Comparison of ENCODE assay signal across 22 cellular contexts in the genomic region with DNA sequence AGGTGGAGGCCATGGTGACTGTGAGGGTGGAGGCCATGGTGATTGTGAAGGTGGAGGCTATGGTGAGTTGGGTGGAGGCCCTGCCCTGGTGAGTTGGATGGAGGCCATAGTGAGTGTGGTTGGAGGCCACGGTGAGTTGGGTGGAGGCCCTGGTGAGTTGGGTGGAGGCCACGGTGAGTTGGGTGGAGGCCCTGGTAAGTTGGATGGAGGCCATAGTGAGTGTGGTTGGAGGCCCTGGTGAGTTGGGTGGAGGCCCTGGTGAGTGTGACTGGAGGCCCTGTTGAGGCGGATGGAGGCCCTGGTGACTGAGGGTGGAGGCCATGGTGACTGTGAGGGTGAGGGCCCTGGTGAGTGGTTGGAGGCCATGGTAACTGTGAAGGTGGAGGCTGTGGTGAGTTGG.
"Had no signal": no experiment of that assay in that cellular context is flagged by ENCODE, and none has a peak within 500 bp of the region (broad histone marks: within the 10 kb centered on the region; RNA-seq: fewer than 3 reads in every experiment).

No MANE protein-coding gene starts in this region.

- H3K9me3 Mint-ChIP-seq: dendritic cell treated with granulocyte-macrophage colony-stimulating factor and Interleukin-4, amounts not matched to agents 40 ng/mL and 50 ng/mL, for 4 days; effector memory CD8-positive, alpha-beta T cell; immature natural killer cell; naive B cell had no signal

- ATAC-seq: effector memory CD8-positive, alpha-beta T cell; sciatic nerve had no signal

- H3K27ac ChIP-seq: epithelial cell of prostate, parathyroid adenoma, prostate gland, spleen, stomach, thoracic aorta, transverse colon had no signal

- H3K27me3 ChIP-seq: gastrocnemius medialis, transverse colon had no signal

- H3K27ac Mint-ChIP-seq: dendritic cell treated with granulocyte-macrophage colony-stimulating factor and Interleukin-4, amounts not matched to agents 40 ng/mL and 50 ng/mL, for 4 days; effector memory CD8-positive, alpha-beta T cell; immature natural killer cell had no signal

- H3K79me2 ChIP-seq: parathyroid adenoma had no signal

- H3K36me3 Mint-ChIP-seq: immature natural killer cell, naive B cell had no signal

- H3K9me3 ChIP-seq: esophagus muscularis mucosa, gastrocnemius medialis, prostate gland, thoracic aorta, transverse colon had no signal

- H3K4me1 ChIP-seq: parathyroid adenoma, prostate gland had no signal

- H3K4me3 Mint-ChIP-seq: dendritic cell treated with granulocyte-macrophage colony-stimulating factor and Interleukin-4, amounts not matched to agents 40 ng/mL and 50 ng/mL, for 4 days; effector memory CD8-positive, alpha-beta T cell; immature natural killer cell; naive B cell had no signal

- FAIRE-seq: colon, keratinocyte had no signal

- H3K36me3 ChIP-seq: esophagus muscularis mucosa, gastrocnemius medialis, prostate gland, spleen, stomach, thoracic aorta, transverse colon had no signal

- DNase-seq: effector memory CD8-positive, alpha-beta T cell; immature natural killer cell; mesendoderm; naive B cell; occipital lobe; stimulated activated CD4-positive, alpha-beta T cell treated with anti-CD3 and anti-CD28 coated beads, Interleukin-15, amount 100 ng/mL, for 24 hours; stimulated activated CD4-positive, alpha-beta T cell treated with anti-CD3 and anti-CD28 coated beads, Interleukin-1b, Interleukin-23, amount 100 ng/mL, for 48 hours; stimulated activated CD4-positive, alpha-beta T cell treated with anti-CD3 and anti-CD28 coated beads, Interleukin-4, amount 100 ng/mL, for 24 hours; stimulated activated naive CD4-positive, alpha-beta T cell had no signal

- H3K4me3 ChIP-seq: esophagus muscularis mucosa, gastrocnemius medialis, prostate gland, spleen, stomach, thoracic aorta, transverse colon had no signal

- H3K9ac ChIP-seq: parathyroid adenoma had no signal
